ENCODE assay signal across 10 cellular contexts in the genomic region with DNA sequence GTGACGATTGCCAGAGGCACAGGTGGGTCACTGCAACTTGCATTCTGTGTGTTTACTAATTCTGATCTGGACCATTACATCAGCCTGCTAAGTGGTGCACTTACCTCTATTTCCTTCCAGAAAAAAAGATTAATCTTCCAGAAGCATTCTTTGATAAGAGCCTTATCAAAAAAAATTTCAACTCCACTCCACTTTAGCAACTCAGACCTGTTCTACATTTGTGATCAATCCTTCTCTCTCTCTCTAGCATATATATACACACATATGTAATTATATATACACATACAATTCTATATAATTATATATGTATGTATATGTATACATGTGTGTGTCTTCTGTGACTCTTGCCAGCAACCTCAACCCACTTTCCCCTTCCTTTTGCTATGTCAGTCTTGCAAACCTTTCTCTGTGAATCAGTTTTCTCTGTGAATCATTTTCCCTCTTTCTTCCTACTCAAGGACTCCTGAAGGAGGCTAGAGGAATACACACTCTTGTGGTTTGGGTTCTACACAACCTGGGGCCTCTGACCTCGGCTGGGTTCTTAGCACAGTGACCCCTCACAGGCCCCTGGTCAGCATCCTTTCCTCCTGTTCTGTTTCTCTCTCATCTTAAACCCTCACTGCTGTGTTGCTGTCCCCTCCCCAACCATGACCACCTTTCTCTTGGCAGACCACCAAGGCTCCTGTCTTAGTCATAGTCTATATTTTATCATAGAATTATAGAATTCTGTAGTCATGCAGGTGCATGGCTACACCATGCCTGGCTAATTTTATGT.
DNase-seq lines count a peak whose midpoint lies in the region; ATAC-seq and TF ChIP-seq lines count a peak whose summit lies in the region.
"Had no signal": no experiment of that assay in that cellular context is flagged by ENCODE, and none has a peak within 500 bp of the region (broad histone marks: within the 10 kb centered on the region; RNA-seq: fewer than 3 reads in every experiment).

No MANE protein-coding gene starts in this region.

- H3K27me3 ChIP-seq in breast epithelium (no peaks in the 10 kb centered on the region), lower lobe of right lung (ENCODE audit: low read depth) (no peaks in the 10 kb centered on the region), transverse colon (no peaks in the 10 kb centered on the region)
- no peaks in the 10 kb centered on the region for H3K27me3 ChIP-seq in CD4-positive, alpha-beta T cell (ENCODE audit: control insufficient read depth, insufficient read depth, low read length)
- no peaks in the 10 kb centered on the region for H3K27me3 ChIP-seq in effector memory CD4-positive, alpha-beta T cell (replicated peaks; ENCODE audit: control insufficient read depth, insufficient read depth, low read length, poor library complexity, severe bottlenecking)

- 52 to 86% methylated on average over 1 to 2 of the region's 2 CpGs for WGBS in transverse colon (ENCODE audit: low coverage in 1 of 2), 2 donors

- H3K4me3 Mint-ChIP-seq in activated naive CD8-positive, alpha-beta T cell: no peak overlapping the region
- H3K4me3 Mint-ChIP-seq in activated naive CD8-positive, alpha-beta T cell treated with anti-CD3 and anti-CD28 coated beads for 36 hours: no peak overlapping the region
- H3K4me3 Mint-ChIP-seq in CD4-positive, alpha-beta T cell: no peak overlapping the region

- intact Hi-C loops in breast epithelium (cut with DNase I; ENCODE audit: low total_unique reads) (no loop called here), lower lobe of right lung (cut with DNase I) (no loop called here), transverse colon (cut with DNase I; ENCODE audit: low total_unique reads) (no loop called here)
- intact Hi-C loops in CD4-positive, alpha-beta T cell (cut with DNase I, micrococcal nuclease): no loop called here

- DNase-seq in activated naive CD8-positive, alpha-beta T cell treated with anti-CD3 and anti-CD28 coated beads for 36 hours: no peak
- no peak for DNase-seq in breast epithelium (ENCODE audit: low spot score in 2 of 2)
- DNase-seq in lower lobe of right lung: no peak
- no peak for DNase-seq in transverse colon
- DNase-seq in CD4-positive, alpha-beta T cell: no peak
- DNase-seq in NCI-H526 (lab: John Stamatoyannopoulos, UW): no peak
- no peak for DNase-seq in effector memory CD4-positive, alpha-beta T cell
- DNase-seq: NCI-H2171 treated with DMSO at 0.1 percent for 48 hours; stimulated activated CD4-positive, alpha-beta T cell treated with anti-CD3 and anti-CD28 coated beads, Interleukin-1b, Interleukin-23, amount 100 ng/mL, for 48 hours had no signal

- H3K36me3 ChIP-seq in breast epithelium: no peaks in the 10 kb centered on the region
- H3K36me3 ChIP-seq in lower lobe of right lung: no peaks in the 10 kb centered on the region
- no peaks in the 10 kb centered on the region for H3K36me3 ChIP-seq in transverse colon
- no peaks in the 10 kb centered on the region for H3K36me3 ChIP-seq in effector memory CD4-positive, alpha-beta T cell (ENCODE audit: control insufficient read depth, insufficient read depth, low read length)

- peaks cover 29% of the 10 kb centered on the region for H3K4me1 Mint-ChIP-seq in activated naive CD8-positive, alpha-beta T cell (ENCODE audit: low read depth)
- peaks cover 23% of the 10 kb centered on the region for H3K4me1 Mint-ChIP-seq in activated naive CD8-positive, alpha-beta T cell treated with anti-CD3 and anti-CD28 coated beads for 36 hours
- H3K4me1 Mint-ChIP-seq in CD4-positive, alpha-beta T cell (ENCODE audit: low read depth): peaks cover 23% of the 10 kb centered on the region

- H3K9me3 ChIP-seq in breast epithelium: no peaks in the 10 kb centered on the region
- H3K9me3 ChIP-seq in lower lobe of right lung: no peaks in the 10 kb centered on the region
- H3K9me3 ChIP-seq in transverse colon: no peaks in the 10 kb centered on the region
- H3K9me3 ChIP-seq in CD4-positive, alpha-beta T cell (ENCODE audit: control insufficient read depth, low read length): no peaks in the 10 kb centered on the region
- H3K9me3 ChIP-seq in effector memory CD4-positive, alpha-beta T cell (ENCODE audit: control insufficient read depth, low read length): no peaks in the 10 kb centered on the region

- no peak for ATAC-seq in lower lobe of right lung
- ATAC-seq in CD4-positive, alpha-beta T cell (ENCODE audit: poor library complexity): no peak

- peak overlapping the region; percentile 93 to 98 for H3K27ac ChIP-seq in breast epithelium
- H3K27ac ChIP-seq in lower lobe of right lung: peak overlapping the region; percentile 80
- peak overlapping the region; percentile 73 to 81 (median 79) for H3K27ac ChIP-seq in transverse colon
- H3K27ac ChIP-seq in CD4-positive, alpha-beta T cell (ENCODE audit: low read depth, low read length): no peak overlapping the region
- H3K27ac ChIP-seq in effector memory CD4-positive, alpha-beta T cell (ENCODE audit: insufficient read depth, low read length, poor library complexity, severe bottlenecking): no peak overlapping the region

- in situ Hi-C loops in transverse colon (cut with MboI; ENCODE audit: low pct_ligation_motif_present in 1 of 4, low pct_unique_long_range_greater_than_20kb in 1 of 4, low sequenced_read_pairs in 3 of 4): no loop called here

- TF ChIP-seq EP300 in transverse colon (IDR thresholded peaks at IDR 0.05; ENCODE audit: low read depth): no peak

- H3K4me1 ChIP-seq in breast epithelium: peaks cover 9 to 23% of the 10 kb centered on the region in 2 donors
- H3K4me1 ChIP-seq in lower lobe of right lung: peaks cover 41% of the 10 kb centered on the region
- H3K4me1 ChIP-seq in transverse colon: peaks cover 9 to 35% (median 20%) of the 10 kb centered on the region in 4 donors
- peaks cover 2% of the 10 kb centered on the region for H3K4me1 ChIP-seq in effector memory CD4-positive, alpha-beta T cell (ENCODE audit: control insufficient read depth, insufficient read depth, low read length, poor library complexity, severe bottlenecking)

- CTCF ChIA-PET in CD4-positive, alpha-beta T cell (lab: Charles Lee): no interaction called here

- peak overlapping the region; percentile 69 for H3K27ac Mint-ChIP-seq in activated naive CD8-positive, alpha-beta T cell
- no peak overlapping the region for H3K27ac Mint-ChIP-seq in activated naive CD8-positive, alpha-beta T cell treated with anti-CD3 and anti-CD28 coated beads for 36 hours
- H3K27ac Mint-ChIP-seq in CD4-positive, alpha-beta T cell: no peak overlapping the region

- TF ChIP-seq POLR2A in breast epithelium (IDR thresholded peaks at IDR 0.05) (no peak), transverse colon (IDR thresholded peaks at IDR 0.05) (no peak)

- TF ChIP-seq CTCF in breast epithelium (IDR thresholded peaks at IDR 0.05) (no peak), lower lobe of right lung (IDR thresholded peaks at IDR 0.05) (no peak), transverse colon (IDR thresholded peaks at IDR 0.05) (no peak)
- no peak for TF ChIP-seq CTCF in CD4-positive, alpha-beta T cell (IDR thresholded peaks at IDR 0.05)

- POLR2A ChIA-PET in CD4-positive, alpha-beta T cell (lab: Charles Lee): no interaction called here

- peaks cover 5% of the 10 kb centered on the region for H3K9me3 Mint-ChIP-seq in activated naive CD8-positive, alpha-beta T cell (ENCODE audit: low read depth)
- peaks cover 2% of the 10 kb centered on the region for H3K9me3 Mint-ChIP-seq in activated naive CD8-positive, alpha-beta T cell treated with anti-CD3 and anti-CD28 coated beads for 36 hours
- H3K9me3 Mint-ChIP-seq in CD4-positive, alpha-beta T cell: peaks cover 2% of the 10 kb centered on the region

- no peaks in the 10 kb centered on the region for H3K27me3 Mint-ChIP-seq in activated naive CD8-positive, alpha-beta T cell
- H3K27me3 Mint-ChIP-seq in activated naive CD8-positive, alpha-beta T cell treated with anti-CD3 and anti-CD28 coated beads for 36 hours: no peaks in the 10 kb centered on the region
- H3K27me3 Mint-ChIP-seq in CD4-positive, alpha-beta T cell: no peaks in the 10 kb centered on the region

- H3K4me3 ChIP-seq in breast epithelium (peak overlapping the region in 2 of 3 donors; percentile 7 to 39), lower lobe of right lung (peak overlapping the region; percentile 24), transverse colon (no peak overlapping the region)
- H3K4me3 ChIP-seq in effector memory CD4-positive, alpha-beta T cell (ENCODE audit: insufficient read depth, low read depth, low read length, poor library complexity, severe bottlenecking): no peak overlapping the region

- H3K36me3 Mint-ChIP-seq in activated naive CD8-positive, alpha-beta T cell: peaks cover 5% of the 10 kb centered on the region
- no peaks in the 10 kb centered on the region for H3K36me3 Mint-ChIP-seq in activated naive CD8-positive, alpha-beta T cell treated with anti-CD3 and anti-CD28 coated beads for 36 hours
- no peaks in the 10 kb centered on the region for H3K36me3 Mint-ChIP-seq in CD4-positive, alpha-beta T cell (ENCODE audit: low read depth)

Comparison
In these comparisons a context has a peak if more than half of its experiments do, and no peak if none do; other contexts are left out.
1. H3K27ac ChIP-seq: peak in breast epithelium (2 of 2), lower lobe of right lung (single experiment) and transverse colon (4 of 4); none in CD4-positive, alpha-beta T cell (single experiment) and effector memory CD4-positive, alpha-beta T cell (single experiment).
2. H3K4me3 ChIP-seq: peak in breast epithelium (2 of 3) and lower lobe of right lung (single experiment); none in transverse colon (0 of 4) and effector memory CD4-positive, alpha-beta T cell (single experiment).